Comparison of ENCODE assay signal across 1 cellular context in the genomic region with DNA sequence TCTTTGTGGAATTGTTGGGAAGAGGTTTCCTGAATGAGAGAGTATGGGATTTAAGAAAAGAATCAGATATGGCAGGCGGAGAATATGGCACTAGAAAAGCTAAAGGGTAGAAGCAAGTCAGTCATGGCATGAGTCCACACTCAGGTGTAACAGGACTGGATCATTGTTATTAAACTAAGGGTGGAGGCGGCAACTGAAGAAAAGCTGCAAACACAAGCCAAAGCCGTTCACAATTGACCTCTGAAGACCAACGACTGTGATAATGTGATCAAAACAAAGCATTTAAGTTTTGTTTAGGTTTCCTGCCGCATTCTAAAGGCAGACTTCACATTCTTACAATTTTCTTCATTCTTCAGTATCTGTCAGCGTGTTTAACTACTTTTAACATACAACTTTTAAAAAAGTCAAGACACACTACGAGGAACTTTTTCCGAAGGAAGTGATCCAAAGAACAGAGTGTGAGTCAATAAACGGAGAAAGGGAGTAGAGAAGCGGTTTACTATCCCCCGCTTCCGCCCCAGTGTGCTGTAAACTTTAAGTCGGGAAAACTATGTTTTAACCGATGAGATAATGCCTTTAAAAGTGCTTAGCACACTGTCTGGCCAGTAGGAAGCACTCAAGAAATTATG.
TF ChIP-seq lines count a peak whose summit lies in the region.

No MANE protein-coding gene starts in this region.

TF ChIP-seq in GM12878, 131 proteins besides CTCF, POLR2A, EP300 and RAD21 (continued from another document):
- TF ChIP-seq FOXM1 (IDR thresholded peaks at IDR 0.05; ENCODE audit: low read depth, low read length) (0 out of 2 replicates have a peak, but pooled peaks have one; percentile 43), ZNF384 (IDR thresholded peaks at IDR 0.05; ENCODE audit: borderline replicate concordance, low read depth, low read length) (no peak), MYC (IDR thresholded peaks at IDR 0.05; ENCODE audit: insufficient read depth, insufficient read length, insufficient replicate concordance, low read length, severe bottlenecking) (no peak)
